ENCODE assay signal across 7 cellular contexts in genomic region chr16:30009990-30010816, GRCh38. TPM values are rescaled to one million over a fixed set of nuclear protein-coding genes. Genes with fewer than 3 reads are reported as not detected.
DNase-seq lines count a peak whose midpoint lies in the region; ATAC-seq and TF ChIP-seq lines count a peak whose summit lies in the region.

No MANE protein-coding gene starts in this region.

- BruUV-seq in OCI-LY7 (replicated peaks; lab: Mats Ljungman, UMichigan), result no TSS peak

- TF ChIP-seq POLR2A in esophagus squamous epithelium (IDR thresholded peaks at IDR 0.05), result no peak

- H4K20me1 ChIP-seq in GM23338 (replicated peaks; ENCODE audit: insufficient read depth), result no peaks in the 10 kb centered on the region
- no peaks in the 10 kb centered on the region for H4K20me1 ChIP-seq in OCI-LY7 (ENCODE audit: insufficient read depth, low read length)

- H3K27me3 Mint-ChIP-seq in GM23338 (ENCODE audit: insufficient read depth, low read depth, poor library complexity), result peaks cover 34% of the 10 kb centered on the region

- ATAC-seq in GM23338 (peak; percentile 22), HG02970 (IDR thresholded peaks at IDR 0.05; ENCODE audit: low FRiP score, unreplicated experiment) (no peak), HG03280 (IDR thresholded peaks at IDR 0.05; ENCODE audit: unreplicated experiment) (no peak)

- H3K36me3 ChIP-seq in GM23338 (ENCODE audit: insufficient read depth) (no peaks in the 10 kb centered on the region), OCI-LY7 (ENCODE audit: insufficient read depth, low read length) (peaks cover 11% of the 10 kb centered on the region; the same call in 1 of the 2 replicates), esophagus squamous epithelium (no peaks in the 10 kb centered on the region)

- H3K4me3 Mint-ChIP-seq in GM23338, result peak overlapping the region; percentile 83

- WGBS in esophagus squamous epithelium, 2 donors, result 3 to 9% methylated on average over 6 to 11 of the region's 31 CpGs

- no peak overlapping the region for H3K27ac ChIP-seq in GM23338 (ENCODE audit: low read depth)
- no peak overlapping the region for H3K27ac ChIP-seq in OCI-LY7 (ENCODE audit: low read depth, low read length, poor library complexity, severe bottlenecking)
- H3K27ac ChIP-seq in esophagus squamous epithelium, result no peak overlapping the region

- peak overlapping the region; percentile 95 for H3K4me2 ChIP-seq in GM23338
- peak overlapping the region; percentile 52; the same call in 1 of the 2 replicates for H3K4me2 ChIP-seq in OCI-LY7 (ENCODE audit: low read length)

- H3F3A ChIP-seq in GM23338 (replicated peaks; ENCODE audit: low read depth), result 0 out of 2 replicates have a peak, but pooled peaks cover 4% of the 10 kb centered on the region

- H3K4me1 ChIP-seq in GM23338 (ENCODE audit: insufficient read depth) (peaks cover 11% of the 10 kb centered on the region; the same call in 1 of the 2 replicates), OCI-LY7 (ENCODE audit: insufficient read depth, low read length, poor library complexity, severe bottlenecking) (peaks cover 2% of the 10 kb centered on the region), esophagus squamous epithelium (peaks cover 12 to 34% (median 20%) of the 10 kb centered on the region in 3 donors)

- peak overlapping the region; percentile 87 for H2AFZ ChIP-seq in GM23338
- no peak overlapping the region for H2AFZ ChIP-seq in OCI-LY7 (ENCODE audit: low read length)

- no peaks in the 10 kb centered on the region for H3K9me2 ChIP-seq in GM23338 (ENCODE audit: insufficient read depth)
- H3K9me2 ChIP-seq in OCI-LY7 (ENCODE audit: insufficient read depth, low read length), result no peaks in the 10 kb centered on the region

- DNase-seq in GM23338 (ENCODE audit: low spot score) (peak; percentile 30), OCI-LY7 (ENCODE audit: low spot score) (no peak), esophagus squamous epithelium (lab: John Stamatoyannopoulos, UW) (no peak), retinal pigment epithelial cell (ENCODE audit: low read depth) (no peak), NCI-H774 (lab: John Stamatoyannopoulos, UW) (no peak)

- H3K79me2 ChIP-seq in GM23338 (replicated peaks; ENCODE audit: insufficient read depth) (no peaks in the 10 kb centered on the region), OCI-LY7 (ENCODE audit: insufficient read depth, low read depth, low read length) (no peaks in the 10 kb centered on the region)

- H3K9me3 Mint-ChIP-seq in GM23338, result peaks cover 2% of the 10 kb centered on the region; the same call in 1 of the 3 replicates

- peak overlapping the region; percentile 91 for H3K4me3 ChIP-seq in GM23338
- peak overlapping the region; percentile 34 for H3K4me3 ChIP-seq in OCI-LY7 (ENCODE audit: low read depth, low read length, poor library complexity, severe bottlenecking)
- H3K4me3 ChIP-seq in esophagus squamous epithelium, result peak overlapping the region; percentile 23 to 67 (median 37)
- H3K4me3 ChIP-seq in retinal pigment epithelial cell (ENCODE audit: low read length), result peak overlapping the region; percentile 10

- no peaks in the 10 kb centered on the region for H3K9me3 ChIP-seq in OCI-LY7 (ENCODE audit: low read length)
- no peaks in the 10 kb centered on the region for H3K9me3 ChIP-seq in esophagus squamous epithelium

- POLR2A ChIA-PET in OCI-LY7 (lab: Charles Lee), result interaction anchor here (0.6 kb wide), 1 partner anchor 886 kb away, joined by 7 read pairs; no protein-coding TSS in a partner anchor

- no peaks in the 10 kb centered on the region for H3K36me3 Mint-ChIP-seq in GM23338 (ENCODE audit: low read depth)

- peaks cover 23% of the 10 kb centered on the region for H3K4me1 Mint-ChIP-seq in GM23338

- intact Hi-C loops in OCI-LY7 (cut with micrococcal nuclease; ENCODE audit: unreplicated experiment), result no loop called here
- intact Hi-C loops in esophagus squamous epithelium (cut with DNase I), result no loop called here

- peaks cover 33% of the 10 kb centered on the region for H3K27me3 ChIP-seq in GM23338 (ENCODE audit: insufficient read depth)
- H3K27me3 ChIP-seq in esophagus squamous epithelium, result peaks cover 14 to 62% (median 17%) of the 10 kb centered on the region in 4 donors

- H3K27ac Mint-ChIP-seq in GM23338, result no peak overlapping the region

- CTCF ChIA-PET in OCI-LY7 (lab: Charles Lee; ENCODE audit: unreplicated experiment), result no interaction called here

- TF ChIP-seq CTCF in GM23338 (conservative IDR thresholded peaks at IDR 0.05; ENCODE audit: low read depth in 2 of 2), result no peak
- no peak for TF ChIP-seq CTCF in OCI-LY7 (conservative IDR thresholded peaks at IDR 0.05; ENCODE audit: low read length)
- TF ChIP-seq CTCF in esophagus squamous epithelium (IDR thresholded peaks at IDR 0.05), result no peak
- TF ChIP-seq CTCF in retinal pigment epithelial cell (conservative IDR thresholded peaks at IDR 0.05; ENCODE audit: low read depth, low read length), result no peak

TF ChIP-seq in GM23338, 12 proteins besides CTCF, POLR2A, EP300 and RAD21:
- no peak for TF ChIP-seq JUNB (IDR thresholded peaks at IDR 0.05; ENCODE audit: unreplicated experiment)

RNA-seq across cellular contexts. Expression of gene DOC2A, which starts 0.6 kb away (rescaled TPM):
- 7.5 and 10.0 TPM in 2 replicates for total RNA-seq in GM23338 (2014; rRNA removed; shearing (Covaris generic))
- polyA plus RNA-seq in GM23338 (2016; fragmentation: Nextera tagmentation; extraction: Ambion mirVana), result 9.8 and 10.4 TPM in 2 replicates
- not detected in 2 replicates for total RNA-seq in OCI-LY7 (2014; rRNA removed; shearing (Covaris generic))
- total RNA-seq in OCI-LY7 (2022) (0.31 and 0.91 TPM in 2 replicates), esophagus squamous epithelium (under 1 TPM in 2 of 4 donors, not detected in 2; 0.50 to 0.76 TPM)

RNA-seq across cellular contexts. Expression of gene C16orf92, which starts 12.8 kb away (rescaled TPM):
- not detected in 2 replicates for total RNA-seq in GM23338 (2014; rRNA removed; shearing (Covaris generic))
- polyA plus RNA-seq in GM23338 (2016; fragmentation: Nextera tagmentation; extraction: Ambion mirVana), result 0.34 and 0.56 TPM in 2 replicates
- total RNA-seq in OCI-LY7 (2014; rRNA removed; shearing (Covaris generic)), result not detected in 2 replicates
- total RNA-seq in OCI-LY7 (2022) (not detected in 2 replicates), esophagus squamous epithelium (not detected)

RNA-seq across cellular contexts. Expression of gene INO80E, which starts 14.2 kb away (rescaled TPM):
- 71.0 and 92.8 TPM in 2 replicates for total RNA-seq in GM23338 (2014; rRNA removed; shearing (Covaris generic))
- polyA plus RNA-seq in GM23338 (2016; fragmentation: Nextera tagmentation; extraction: Ambion mirVana), result 66.0 and 66.2 TPM in 2 replicates
- total RNA-seq in OCI-LY7 (2014; rRNA removed; shearing (Covaris generic)), result 88.0 and 94.7 TPM in 2 replicates
- total RNA-seq in OCI-LY7 (2022) (129 and 140 TPM in 2 replicates), esophagus squamous epithelium (10 to 100 TPM; 34.3 to 59.9 (median 48.0) TPM)

RNA-seq across cellular contexts. Expression of gene HIRIP3, which starts 14.8 kb away (rescaled TPM):
- total RNA-seq in GM23338 (2014; rRNA removed; shearing (Covaris generic)), result 10.4 and 13.4 TPM in 2 replicates
- polyA plus RNA-seq in GM23338 (2016; fragmentation: Nextera tagmentation; extraction: Ambion mirVana), result 18.5 and 19.1 TPM in 2 replicates
- 54.4 and 60.4 TPM in 2 replicates for total RNA-seq in OCI-LY7 (2014; rRNA removed; shearing (Covaris generic))
- total RNA-seq in OCI-LY7 (2022) (43.2 and 52.3 TPM in 2 replicates), esophagus squamous epithelium (10 to 100 TPM in 2 of 4 donors, 1 to 10 TPM in 2; 5.1 to 12.8 (median 9.7) TPM)

RNA-seq across cellular contexts. Expression of gene TLCD3B, which starts 20.9 kb away (rescaled TPM):
- total RNA-seq in GM23338 (2014; rRNA removed; shearing (Covaris generic)), result 28.2 and 37.4 TPM in 2 replicates
- 14.2 and 16.3 TPM in 2 replicates for polyA plus RNA-seq in GM23338 (2016; fragmentation: Nextera tagmentation; extraction: Ambion mirVana)
- 2.6 and 4.3 TPM in 2 replicates for total RNA-seq in OCI-LY7 (2014; rRNA removed; shearing (Covaris generic))
- total RNA-seq in OCI-LY7 (2022), result 17.6 and 21.3 TPM in 2 replicates
- total RNA-seq in esophagus squamous epithelium, result not detected

Comparison
In these comparisons a context has a peak if more than half of its experiments do, and no peak if none do; other contexts are left out.
1. H3K4me3 ChIP-seq: peak in every context shown above with its lines; median percentile 91 in GM23338; 37 in esophagus squamous epithelium; 34 in OCI-LY7; 10 in retinal pigment epithelial cell.